32 cellular contexts compared by ENCODE assay signal in the genomic region with DNA sequence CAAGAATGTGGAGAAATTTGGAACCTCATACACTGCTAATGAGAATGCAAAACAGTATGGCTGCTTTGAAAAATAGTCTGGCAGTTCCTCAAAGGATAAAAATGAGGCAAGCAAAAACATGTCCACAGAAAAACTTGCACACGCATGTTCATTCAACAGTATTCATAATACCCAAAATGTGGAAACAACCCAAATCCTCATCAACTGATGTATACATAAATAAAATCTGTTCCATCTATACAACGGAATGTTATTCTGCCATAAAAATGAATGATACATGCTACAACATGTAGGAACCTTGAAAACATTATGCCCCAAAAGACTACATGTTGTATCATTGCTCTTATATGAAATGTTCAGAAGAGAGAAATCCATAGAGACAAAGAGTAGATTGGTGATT.
"Had no signal": no experiment of that assay in that cellular context is flagged by ENCODE, and none has a peak within 500 bp of the region (broad histone marks: within the 10 kb centered on the region; RNA-seq: fewer than 3 reads in every experiment).

No MANE protein-coding gene starts in this region.

- H3K4me1 ChIP-seq: adrenal gland, body of pancreas had no signal

- H3K9me3 ChIP-seq: adrenal gland, body of pancreas had no signal

- FAIRE-seq: astrocyte had no signal

- H3K27me3 ChIP-seq: adrenal gland, body of pancreas, brain microvascular endothelial cell had no signal

- H3K27ac ChIP-seq: adrenal gland, body of pancreas, brain microvascular endothelial cell, VCaP had no signal

- H3K36me3 ChIP-seq: adrenal gland, brain microvascular endothelial cell had no signal

- ATAC-seq: activated CD8-positive, alpha-beta T cell treated with anti-CD3 and anti-CD28 coated beads for 36 hours; activated naive CD4-positive, alpha-beta T cell treated with anti-CD3 and anti-CD28 coated beads, Interleukin-2, amount 50 U/mL, for 72 hours; activated T-cell treated with anti-CD3 and anti-CD28 coated beads, Interleukin-2, amount 50 U/mL, for 4 hours; activated T-cell treated with anti-CD3 and anti-CD28 coated beads, Interleukin-2, amount 50 U/mL, for 72 hours; activated T-helper 17 cell treated with anti-CD3 and anti-CD28 coated beads, Interleukin-2, amount 50 U/mL, for 72 hours; body of pancreas had no signal

- DNase-seq: activated B cell treated with CpG ODN at 0.5 μM for 24 hours; activated CD4-positive, alpha-beta memory T cell treated with anti-CD3 and anti-CD28 coated beads for 36 hours; activated CD4-positive, alpha-beta T cell treated with anti-CD3 and anti-CD28 coated beads for 4 hours; activated CD4-positive, alpha-beta T cell treated with anti-CD3 and anti-CD28 coated beads, Interleukin-2, amount 10 ng/mL, durations not matched to agents 24 days and 14 days; activated CD4-positive, alpha-beta T cell treated with anti-CD3 and anti-CD28 coated beads, Interleukin-2, amount 50 U/mL, for 1 hour; activated CD4-positive, alpha-beta T cell treated with anti-CD3 and anti-CD28 coated beads, Interleukin-2, amount 50 U/mL, for 4 hours; activated CD4-positive, CD25-positive, alpha-beta regulatory T cell treated with anti-CD3 and anti-CD28 coated beads, Interleukin-2, amount 50 U/mL, for 72 hours; activated CD8-positive, alpha-beta memory T cell treated with anti-CD3 and anti-CD28 coated beads, Interleukin-2, amount 50 U/mL, for 4 hours; activated CD8-positive, alpha-beta T cell treated with anti-CD3 and anti-CD28 coated beads for 36 hours; activated effector memory CD4-positive, alpha-beta T cell treated with anti-CD3 and anti-CD28 coated beads, Interleukin-2, amount 50 U/mL, for 16 hours; activated gamma-delta T cell treated with Interleukin-2 at 50 U/mL for 16 hours; activated naive CD4-positive, alpha-beta T cell; activated naive CD4-positive, alpha-beta T cell treated with anti-CD3 and anti-CD28 coated beads for 36 hours; activated naive CD4-positive, alpha-beta T cell treated with anti-CD3 and anti-CD28 coated beads, Interleukin-2, amount 50 U/mL, for 16 hours; activated naive CD8-positive, alpha-beta T cell treated with anti-CD3 and anti-CD28 coated beads for 36 hours; activated T-cell treated with anti-CD3 and anti-CD28 coated beads for 4 hours; activated T-cell treated with anti-CD3 and anti-CD28 coated beads, Interleukin-2, amount 50 U/mL, for 1 hour; activated T-cell treated with anti-CD3 and anti-CD28 coated beads, Interleukin-2, amount 50 U/mL, for 4 hours; activated T-cell treated with anti-CD3 and anti-CD28 coated beads, Interleukin-2, amount 50 U/mL, for 72 hours; adrenal gland; amniotic stem cell; aorta; body of pancreas; brain microvascular endothelial cell; central memory CD4-positive, alpha-beta T cell; T-helper 1 cell; T-helper 2 cell; T-helper 9 cell had no signal

- H3K4me3 ChIP-seq: adrenal gland, body of pancreas had no signal
